8 cellular contexts compared by ENCODE assay signal in the genomic region with DNA sequence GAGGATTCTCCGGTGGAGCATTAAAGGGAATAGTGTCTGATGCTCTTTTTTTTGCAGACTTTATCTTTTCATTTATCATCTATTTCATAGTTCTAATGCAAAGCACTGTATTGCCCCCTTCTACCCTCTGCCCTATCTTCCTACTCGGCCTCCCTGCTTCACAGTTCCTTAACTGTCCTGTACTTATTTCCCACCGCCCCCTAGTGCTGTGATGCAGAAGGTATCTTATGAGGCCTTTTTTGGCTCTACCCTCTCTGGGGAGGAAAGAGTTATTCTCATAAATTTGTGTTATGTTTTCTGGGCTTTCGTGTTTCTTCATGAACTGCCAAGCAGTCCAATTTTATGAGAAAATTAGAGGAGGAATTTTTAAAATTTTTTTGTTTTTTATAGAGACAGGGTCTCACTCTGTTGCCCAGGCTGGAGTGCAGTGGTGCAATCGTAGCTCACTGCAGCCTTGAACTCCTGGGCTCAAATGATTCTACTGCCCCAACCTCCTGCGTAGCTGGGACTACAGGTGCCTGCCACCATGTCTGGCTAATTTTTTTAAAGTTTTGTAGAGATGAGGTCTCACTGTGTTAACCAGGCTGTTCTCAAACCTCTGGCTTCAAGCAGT.
DNase-seq lines count a peak whose midpoint lies in the region; ATAC-seq lines count a peak whose summit lies in the region.

No MANE protein-coding gene starts in this region.

- peak; percentile 36 for ATAC-seq in GM21825 (IDR thresholded peaks at IDR 0.05; ENCODE audit: unreplicated experiment)

- DNase-seq in DMS53 (lab: John Stamatoyannopoulos, UW) (peak; percentile 90), NCI-H146 (lab: John Stamatoyannopoulos, UW) (peak; percentile 71), T-helper 9 cell (peak; percentile 18), left kidney (ENCODE audit: low read depth, low spot score) (peak; percentile 87), 8988T (no peak)
- peak in 2 of 3 experiments; percentile 18 to 40 for DNase-seq in stimulated activated CD4-positive, alpha-beta T cell treated with anti-CD3 and anti-CD28 coated beads, TNF-alpha, amount 100 ng/mL, for 24 hours (ENCODE audit: low read depth in 3 of 3)

- H3K27ac ChIP-seq in cingulate gyrus (ENCODE audit: low read depth, low read length) = peak overlapping the region; percentile 100
